Comparison of ENCODE assay signal across 1 cellular context in the genomic region with DNA sequence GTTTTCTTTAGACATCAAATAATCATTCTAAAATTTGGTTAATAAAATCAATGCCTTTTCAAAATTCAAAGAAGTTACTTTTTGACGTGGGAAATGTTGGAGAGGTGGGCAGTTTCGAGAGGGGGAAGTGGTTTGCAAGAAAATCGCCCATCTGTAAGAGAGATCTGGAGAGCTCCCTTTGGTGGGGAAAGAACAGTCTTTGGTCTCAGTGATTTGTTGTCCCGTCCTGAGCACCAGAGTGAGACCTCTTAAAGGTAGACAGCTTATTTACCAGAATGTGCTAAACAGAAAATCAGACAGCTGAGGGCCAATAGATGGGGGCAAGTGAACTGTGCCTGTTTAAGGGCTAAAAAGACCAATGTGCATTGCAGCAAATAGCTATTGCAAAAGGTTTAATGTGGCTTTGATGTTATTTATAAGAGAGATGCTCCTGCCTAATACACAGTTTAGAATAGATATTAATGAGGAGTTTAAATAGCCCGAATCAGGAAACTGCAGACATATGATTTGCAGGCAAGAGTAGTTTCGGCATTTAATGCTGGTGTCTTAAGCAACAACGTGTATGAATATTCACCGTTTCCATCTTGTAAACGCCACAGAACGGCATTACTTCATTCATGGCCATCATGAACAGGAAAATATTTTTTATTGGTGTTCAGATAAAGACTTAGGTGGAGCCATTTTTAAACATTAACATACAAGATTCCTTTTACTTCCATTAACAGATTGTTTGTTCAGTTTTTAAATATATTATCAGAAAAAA.
TF ChIP-seq lines count a peak whose summit lies in the region.

No MANE protein-coding gene starts in this region.

TF ChIP-seq in SK-N-SH treated with all-trans-retinoic acid at 6 μM for 48 hours, 23 proteins besides CTCF, POLR2A, EP300 and RAD21 (continued from another document):
- TF ChIP-seq, protein P1, sequence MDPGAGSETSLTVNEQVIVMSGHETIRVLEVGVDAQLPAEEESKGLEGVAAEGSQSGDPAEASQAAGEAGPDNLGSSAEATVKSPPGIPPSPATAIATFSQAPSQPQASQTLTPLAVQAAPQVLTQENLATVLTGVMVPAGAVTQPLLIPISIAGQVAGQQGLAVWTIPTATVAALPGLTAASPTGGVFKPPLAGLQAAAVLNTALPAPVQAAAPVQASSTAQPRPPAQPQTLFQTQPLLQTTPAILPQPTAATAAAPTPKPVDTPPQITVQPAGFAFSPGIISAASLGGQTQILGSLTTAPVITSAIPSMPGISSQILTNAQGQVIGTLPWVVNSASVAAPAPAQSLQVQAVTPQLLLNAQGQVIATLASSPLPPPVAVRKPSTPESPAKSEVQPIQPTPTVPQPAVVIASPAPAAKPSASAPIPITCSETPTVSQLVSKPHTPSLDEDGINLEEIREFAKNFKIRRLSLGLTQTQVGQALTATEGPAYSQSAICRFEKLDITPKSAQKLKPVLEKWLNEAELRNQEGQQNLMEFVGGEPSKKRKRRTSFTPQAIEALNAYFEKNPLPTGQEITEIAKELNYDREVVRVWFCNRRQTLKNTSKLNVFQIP (CRISPR knock-in tag; IDR thresholded peaks at IDR 0.05; ENCODE audit: borderline replicate concordance, low read depth): no peak
- TF ChIP-seq ESRRG (CRISPR knock-in tag; IDR thresholded peaks at IDR 0.05): no peak
- TF ChIP-seq RARB (CRISPR knock-in tag; IDR thresholded peaks at IDR 0.05): no peak
- TF ChIP-seq, protein P2, sequence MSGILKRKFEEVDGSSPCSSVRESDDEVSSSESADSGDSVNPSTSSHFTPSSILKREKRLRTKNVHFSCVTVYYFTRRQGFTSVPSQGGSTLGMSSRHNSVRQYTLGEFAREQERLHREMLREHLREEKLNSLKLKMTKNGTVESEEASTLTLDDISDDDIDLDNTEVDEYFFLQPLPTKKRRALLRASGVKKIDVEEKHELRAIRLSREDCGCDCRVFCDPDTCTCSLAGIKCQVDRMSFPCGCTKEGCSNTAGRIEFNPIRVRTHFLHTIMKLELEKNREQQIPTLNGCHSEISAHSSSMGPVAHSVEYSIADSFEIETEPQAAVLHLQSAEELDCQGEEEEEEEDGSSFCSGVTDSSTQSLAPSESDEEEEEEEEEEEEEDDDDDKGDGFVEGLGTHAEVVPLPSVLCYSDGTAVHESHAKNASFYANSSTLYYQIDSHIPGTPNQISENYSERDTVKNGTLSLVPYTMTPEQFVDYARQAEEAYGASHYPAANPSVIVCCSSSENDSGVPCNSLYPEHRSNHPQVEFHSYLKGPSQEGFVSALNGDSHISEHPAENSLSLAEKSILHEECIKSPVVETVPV (CRISPR knock-in tag; IDR thresholded peaks at IDR 0.05): no peak
- TF ChIP-seq BACH2 (CRISPR knock-in tag; IDR thresholded peaks at IDR 0.05; ENCODE audit: borderline replicate concordance): no peak
TF ChIP-seq in SK-N-SH treated with all-trans-retinoic acid at 6 μM for 48 hours: peak in this region for 0.
